Comparison of ENCODE assay signal across 22 cellular contexts in the genomic region with DNA sequence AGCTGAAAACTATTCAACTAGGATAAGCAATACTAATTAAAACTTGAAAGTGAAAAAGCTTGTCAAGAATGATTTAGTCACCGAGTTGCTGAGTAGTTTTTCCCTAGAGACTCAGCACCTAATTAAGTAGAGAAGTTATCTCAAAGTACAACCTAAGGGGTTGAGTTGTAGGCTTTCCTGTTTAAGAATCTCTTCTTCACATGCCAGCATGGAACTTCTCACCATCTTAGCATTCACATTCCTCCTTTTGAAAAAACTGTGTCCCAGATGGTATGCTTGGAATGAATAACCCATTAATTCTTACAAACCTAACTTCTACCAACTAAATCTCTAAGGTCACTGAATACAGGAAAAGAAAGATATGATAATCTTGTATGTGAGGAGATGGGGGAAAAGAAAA.
"Had no signal": no experiment of that assay in that cellular context is flagged by ENCODE, and none has a peak within 500 bp of the region (broad histone marks: within the 10 kb centered on the region; RNA-seq: fewer than 3 reads in every experiment).

No MANE protein-coding gene starts in this region.

- H3K4me1 Mint-ChIP-seq: activated CD4-positive, alpha-beta T cell treated with anti-CD3 and anti-CD28 coated beads for 36 hours; central memory CD8-positive, alpha-beta T cell had no signal

- H3K4me3 ChIP-seq: coronary artery, esophagus squamous epithelium, gastrocnemius medialis, heart left ventricle, lower lobe of right lung, psoas muscle, right lobe of liver, stomach, testis had no signal

- H3K27me3 Mint-ChIP-seq: activated CD8-positive, alpha-beta T cell treated with anti-CD3 and anti-CD28 coated beads for 36 hours; central memory CD8-positive, alpha-beta T cell had no signal

- H3K36me3 Mint-ChIP-seq: activated naive CD4-positive, alpha-beta T cell treated with anti-CD3 and anti-CD28 coated beads, Interleukin-2, amount 50 U/mL, for 72 hours; brain had no signal

- ATAC-seq: activated CD4-positive, alpha-beta T cell treated with anti-CD3 and anti-CD28 coated beads for 36 hours; activated CD8-positive, alpha-beta T cell treated with anti-CD3 and anti-CD28 coated beads for 36 hours; activated naive CD4-positive, alpha-beta T cell treated with anti-CD3 and anti-CD28 coated beads, Interleukin-2, amount 50 U/mL, for 72 hours; activated T-cell treated with anti-CD3 and anti-CD28 coated beads, Interleukin-2, amount 50 U/mL, for 4 hours; gastrocnemius medialis; heart left ventricle; left colon; lower lobe of right lung; psoas muscle; right lobe of liver had no signal

- H3K27ac Mint-ChIP-seq: activated CD4-positive, alpha-beta T cell treated with anti-CD3 and anti-CD28 coated beads for 36 hours; activated CD8-positive, alpha-beta T cell treated with anti-CD3 and anti-CD28 coated beads for 36 hours; activated naive CD4-positive, alpha-beta T cell treated with anti-CD3 and anti-CD28 coated beads, Interleukin-2, amount 50 U/mL, for 72 hours; brain had no signal

- H3K9me3 Mint-ChIP-seq: activated CD8-positive, alpha-beta T cell treated with anti-CD3 and anti-CD28 coated beads for 36 hours; activated naive CD4-positive, alpha-beta T cell treated with anti-CD3 and anti-CD28 coated beads, Interleukin-2, amount 50 U/mL, for 72 hours; activated T-cell treated with anti-CD3 and anti-CD28 coated beads, Interleukin-2, amount 50 U/mL, for 4 hours; central memory CD8-positive, alpha-beta T cell; neural crest cell had no signal

- H3K4me3 Mint-ChIP-seq: activated CD4-positive, alpha-beta T cell treated with anti-CD3 and anti-CD28 coated beads for 36 hours; activated CD8-positive, alpha-beta T cell treated with anti-CD3 and anti-CD28 coated beads for 36 hours; activated T-cell treated with anti-CD3 and anti-CD28 coated beads, Interleukin-2, amount 50 U/mL, for 4 hours; brain; central memory CD8-positive, alpha-beta T cell; neural crest cell had no signal

- DNase-seq: activated CD4-positive, alpha-beta T cell treated with anti-CD3 and anti-CD28 coated beads for 36 hours; activated CD8-positive, alpha-beta T cell treated with anti-CD3 and anti-CD28 coated beads for 36 hours; activated effector memory CD4-positive, alpha-beta T cell treated with anti-CD3 and anti-CD28 coated beads, Interleukin-2, amount 50 U/mL, for 16 hours; activated T-cell treated with anti-CD3 and anti-CD28 coated beads, Interleukin-2, amount 50 U/mL, for 4 hours; amniotic stem cell; effector CD8-positive, alpha-beta T cell; esophagus squamous epithelium; gastrocnemius medialis; heart left ventricle; left colon; lower lobe of right lung; midbrain; psoas muscle; right lobe of liver; stimulated activated CD4-positive, alpha-beta T cell treated with anti-CD3 and anti-CD28 coated beads, Interleukin-2, amount 100 ng/mL, for 24 hours; stomach; testis had no signal
